In the genomic region with DNA sequence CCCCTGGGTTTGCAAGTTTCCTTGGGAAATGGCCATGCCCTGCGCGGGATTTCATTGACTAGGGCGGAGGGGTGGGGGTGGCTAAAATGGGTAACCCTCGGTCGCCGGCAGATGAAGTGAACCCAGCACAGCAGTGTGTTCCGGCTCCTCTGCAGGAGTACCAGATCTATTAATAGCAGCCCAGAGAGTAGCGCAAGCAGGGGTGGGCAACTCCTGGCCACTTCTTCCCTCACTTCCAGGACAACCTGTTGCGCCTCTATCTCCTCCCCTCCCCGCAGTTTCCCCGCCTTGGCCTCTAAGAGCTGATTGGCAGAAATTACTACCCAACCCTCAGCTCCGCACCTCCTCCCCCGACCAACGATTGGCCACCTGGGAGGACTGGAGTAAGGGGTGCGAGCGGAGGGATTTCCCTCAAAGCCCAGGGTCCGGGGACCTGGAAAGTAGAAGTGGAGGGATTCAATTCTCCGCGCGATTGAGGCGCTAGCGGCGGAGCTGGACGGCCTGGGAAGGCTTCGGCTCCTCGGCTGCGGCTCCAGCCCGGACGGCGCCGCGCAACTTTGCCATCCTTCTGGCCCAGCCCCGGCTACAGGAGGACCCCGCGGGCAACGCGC, we compare ENCODE assay signal across 1 cellular context.
TF ChIP-seq lines count a peak whose summit lies in the region.

A gene with protein sequence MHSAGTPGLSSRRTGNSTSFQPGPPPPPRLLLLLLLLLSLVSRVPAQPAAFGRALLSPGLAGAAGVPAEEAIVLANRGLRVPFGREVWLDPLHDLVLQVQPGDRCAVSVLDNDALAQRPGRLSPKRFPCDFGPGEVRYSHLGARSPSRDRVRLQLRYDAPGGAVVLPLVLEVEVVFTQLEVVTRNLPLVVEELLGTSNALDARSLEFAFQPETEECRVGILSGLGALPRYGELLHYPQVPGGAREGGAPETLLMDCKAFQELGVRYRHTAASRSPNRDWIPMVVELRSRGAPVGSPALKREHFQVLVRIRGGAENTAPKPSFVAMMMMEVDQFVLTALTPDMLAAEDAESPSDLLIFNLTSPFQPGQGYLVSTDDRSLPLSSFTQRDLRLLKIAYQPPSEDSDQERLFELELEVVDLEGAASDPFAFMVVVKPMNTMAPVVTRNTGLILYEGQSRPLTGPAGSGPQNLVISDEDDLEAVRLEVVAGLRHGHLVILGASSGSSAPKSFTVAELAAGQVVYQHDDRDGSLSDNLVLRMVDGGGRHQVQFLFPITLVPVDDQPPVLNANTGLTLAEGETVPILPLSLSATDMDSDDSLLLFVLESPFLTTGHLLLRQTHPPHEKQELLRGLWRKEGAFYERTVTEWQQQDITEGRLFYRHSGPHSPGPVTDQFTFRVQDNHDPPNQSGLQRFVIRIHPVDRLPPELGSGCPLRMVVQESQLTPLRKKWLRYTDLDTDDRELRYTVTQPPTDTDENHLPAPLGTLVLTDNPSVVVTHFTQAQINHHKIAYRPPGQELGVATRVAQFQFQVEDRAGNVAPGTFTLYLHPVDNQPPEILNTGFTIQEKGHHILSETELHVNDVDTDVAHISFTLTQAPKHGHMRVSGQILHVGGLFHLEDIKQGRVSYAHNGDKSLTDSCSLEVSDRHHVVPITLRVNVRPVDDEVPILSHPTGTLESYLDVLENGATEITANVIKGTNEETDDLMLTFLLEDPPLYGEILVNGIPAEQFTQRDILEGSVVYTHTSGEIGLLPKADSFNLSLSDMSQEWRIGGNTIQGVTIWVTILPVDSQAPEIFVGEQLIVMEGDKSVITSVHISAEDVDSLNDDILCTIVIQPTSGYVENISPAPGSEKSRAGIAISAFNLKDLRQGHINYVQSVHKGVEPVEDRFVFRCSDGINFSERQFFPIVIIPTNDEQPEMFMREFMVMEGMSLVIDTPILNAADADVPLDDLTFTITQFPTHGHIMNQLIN (N-terminal part only) (plus strand): TSS at position 443 of the 611 bp plus-strand sequence. CDS start 268 bp downstream, outside the sequence.

TF ChIP-seq in H1, 55 proteins besides CTCF, POLR2A, EP300 and RAD21 (continues in another document):
- TF ChIP-seq, protein P1, sequence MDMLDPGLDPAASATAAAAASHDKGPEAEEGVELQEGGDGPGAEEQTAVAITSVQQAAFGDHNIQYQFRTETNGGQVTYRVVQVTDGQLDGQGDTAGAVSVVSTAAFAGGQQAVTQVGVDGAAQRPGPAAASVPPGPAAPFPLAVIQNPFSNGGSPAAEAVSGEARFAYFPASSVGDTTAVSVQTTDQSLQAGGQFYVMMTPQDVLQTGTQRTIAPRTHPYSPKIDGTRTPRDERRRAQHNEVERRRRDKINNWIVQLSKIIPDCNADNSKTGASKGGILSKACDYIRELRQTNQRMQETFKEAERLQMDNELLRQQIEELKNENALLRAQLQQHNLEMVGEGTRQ (IDR thresholded peaks at IDR 0.05; ENCODE audit: low read length): no peak
- TF ChIP-seq CHD1 (IDR thresholded peaks at IDR 0.05; ENCODE audit: low read depth, low read length) (no peak), SUZ12 (IDR thresholded peaks at IDR 0.05; ENCODE audit: low read length) (no peak), CREB1 (IDR thresholded peaks at IDR 0.05) (no peak), HDAC6 (IDR thresholded peaks at IDR 0.05; ENCODE audit: low read depth, low read length) (no peak), EZH2 (IDR thresholded peaks at IDR 0.05; ENCODE audit: low read depth, low read length, severe bottlenecking) (no peak), CBX5 (IDR thresholded peaks at IDR 0.05; ENCODE audit: low read depth, low read length) (no peak), KDM4A (IDR thresholded peaks at IDR 0.05; ENCODE audit: low read depth, low read length, severe bottlenecking) (peak; percentile 49), ASH2L (IDR thresholded peaks at IDR 0.05; ENCODE audit: low read length) (peak; percentile 89), TEAD4 (IDR thresholded peaks at IDR 0.05; ENCODE audit: low read depth, low read length) (no peak), SIN3A (conservative IDR thresholded peaks at IDR 0.05 in 1 of 2, IDR thresholded peaks at IDR 0.05 in 1 of 2; ENCODE audit: low read depth in 1 of 2, low read length in 2 of 2) (peak in 1 of 2 experiments; percentile 63; a peak in 1 of 4 replicates), CEBPB (IDR thresholded peaks at IDR 0.05; ENCODE audit: low read depth, low read length) (no peak), SRF (IDR thresholded peaks at IDR 0.05; ENCODE audit: low read depth, low read length) (no peak), GTF2F1 (IDR thresholded peaks at IDR 0.05; ENCODE audit: borderline replicate concordance, low read depth, low read length) (no peak), TAF7 (optimal IDR thresholded peaks at IDR 0.05; ENCODE audit: borderline replicate concordance, low read depth, low read length) (no peak), BRCA1 (IDR thresholded peaks at IDR 0.05; ENCODE audit: low read depth, low read length) (no peak), POLR2AphosphoS5 (IDR thresholded peaks at IDR 0.05; ENCODE audit: low read depth, low read length) (peak; percentile 75), HDAC2 (IDR thresholded peaks at IDR 0.05; ENCODE audit: borderline replicate concordance in 1 of 2, low read depth in 2 of 2, low read length in 2 of 2) (no peak), JUND (IDR thresholded peaks at IDR 0.05; ENCODE audit: low read length) (no peak), EGR1 (IDR thresholded peaks at IDR 0.05; ENCODE audit: borderline replicate concordance, low read depth, low read length) (no peak), KDM1A (IDR thresholded peaks at IDR 0.05; ENCODE audit: borderline replicate concordance, low read length) (no peak), SP4 (IDR thresholded peaks at IDR 0.05; ENCODE audit: low read length) (peak; percentile 73; the same call in 1 of the 2 replicates), CTBP2 (IDR thresholded peaks at IDR 0.05; ENCODE audit: borderline replicate concordance, insufficient read depth, insufficient read length, low read length) (no peak), BACH1 (IDR thresholded peaks at IDR 0.05; ENCODE audit: low read length) (no peak), SIX5 (IDR thresholded peaks at IDR 0.05; ENCODE audit: low read depth, low read length) (no peak), POU5F1 (IDR thresholded peaks at IDR 0.05; ENCODE audit: low read depth, low read length) (no peak), FOSL1 (IDR thresholded peaks at IDR 0.05; ENCODE audit: insufficient read depth, low read depth, low read length) (no peak), NANOG (IDR thresholded peaks at IDR 0.05; ENCODE audit: insufficient read depth, low read depth, low read length, poor library complexity, severe bottlenecking) (no peak), JUN (IDR thresholded peaks at IDR 0.05; ENCODE audit: low read depth, low read length) (no peak), TCF12 (IDR thresholded peaks at IDR 0.05; ENCODE audit: low read depth, low read length) (no peak), ZNF274 (IDR thresholded peaks at IDR 0.05; ENCODE audit: borderline replicate concordance, extremely low read depth, low read length) (no peak), SAP30 (IDR thresholded peaks at IDR 0.05; ENCODE audit: insufficient read depth, insufficient replicate concordance, low read length) (no peak), GABPA (IDR thresholded peaks at IDR 0.05; ENCODE audit: borderline replicate concordance, insufficient read depth, low read length) (no peak), RNF2 (IDR thresholded peaks at IDR 0.05; ENCODE audit: borderline replicate concordance, low read depth, low read length, missing control alignments, poor library complexity, severe bottlenecking) (no peak), BCL11A (IDR thresholded peaks at IDR 0.05; ENCODE audit: low read depth in 2 of 2, low read length in 2 of 2) (no peak), NRF1 (IDR thresholded peaks at IDR 0.05; ENCODE audit: low read depth, low read length) (no peak), SIRT6 (IDR thresholded peaks at IDR 0.05; ENCODE audit: low read length) (no peak), RXRA (IDR thresholded peaks at IDR 0.05; ENCODE audit: insufficient read depth, low read depth, low read length) (no peak), RFX5 (IDR thresholded peaks at IDR 0.05; ENCODE audit: borderline replicate concordance, low read depth, low read length) (no peak), SP2 (IDR thresholded peaks at IDR 0.05; ENCODE audit: low read length) (peak; percentile 67), SP1 (IDR thresholded peaks at IDR 0.05; ENCODE audit: low read depth, low read length) (peak; percentile 95), CHD2 (IDR thresholded peaks at IDR 0.05; ENCODE audit: low read length) (peak; percentile 92), TAF1 (IDR thresholded peaks at IDR 0.05; ENCODE audit: low read depth, low read length) (peak; percentile 94), RBBP5 (IDR thresholded peaks at IDR 0.05; ENCODE audit: borderline replicate concordance, low read depth, low read length) (peak; percentile 80)
- TF ChIP-seq, protein P2, sequence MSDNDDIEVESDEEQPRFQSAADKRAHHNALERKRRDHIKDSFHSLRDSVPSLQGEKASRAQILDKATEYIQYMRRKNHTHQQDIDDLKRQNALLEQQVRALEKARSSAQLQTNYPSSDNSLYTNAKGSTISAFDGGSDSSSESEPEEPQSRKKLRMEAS (IDR thresholded peaks at IDR 0.05): no peak; the same call in 1 of the 2 replicates
- TF ChIP-seq, protein P3, sequence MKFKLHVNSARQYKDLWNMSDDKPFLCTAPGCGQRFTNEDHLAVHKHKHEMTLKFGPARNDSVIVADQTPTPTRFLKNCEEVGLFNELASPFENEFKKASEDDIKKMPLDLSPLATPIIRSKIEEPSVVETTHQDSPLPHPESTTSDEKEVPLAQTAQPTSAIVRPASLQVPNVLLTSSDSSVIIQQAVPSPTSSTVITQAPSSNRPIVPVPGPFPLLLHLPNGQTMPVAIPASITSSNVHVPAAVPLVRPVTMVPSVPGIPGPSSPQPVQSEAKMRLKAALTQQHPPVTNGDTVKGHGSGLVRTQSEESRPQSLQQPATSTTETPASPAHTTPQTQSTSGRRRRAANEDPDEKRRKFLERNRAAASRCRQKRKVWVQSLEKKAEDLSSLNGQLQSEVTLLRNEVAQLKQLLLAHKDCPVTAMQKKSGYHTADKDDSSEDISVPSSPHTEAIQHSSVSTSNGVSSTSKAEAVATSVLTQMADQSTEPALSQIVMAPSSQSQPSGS (IDR thresholded peaks at IDR 0.05; ENCODE audit: low read length): no peak
- TF ChIP-seq, protein P4, sequence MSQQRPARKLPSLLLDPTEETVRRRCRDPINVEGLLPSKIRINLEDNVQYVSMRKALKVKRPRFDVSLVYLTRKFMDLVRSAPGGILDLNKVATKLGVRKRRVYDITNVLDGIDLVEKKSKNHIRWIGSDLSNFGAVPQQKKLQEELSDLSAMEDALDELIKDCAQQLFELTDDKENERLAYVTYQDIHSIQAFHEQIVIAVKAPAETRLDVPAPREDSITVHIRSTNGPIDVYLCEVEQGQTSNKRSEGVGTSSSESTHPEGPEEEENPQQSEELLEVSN (IDR thresholded peaks at IDR 0.05): peak; percentile 10; the same call in 1 of the 2 replicates
